1 cellular context compared by ENCODE assay signal in the genomic region with DNA sequence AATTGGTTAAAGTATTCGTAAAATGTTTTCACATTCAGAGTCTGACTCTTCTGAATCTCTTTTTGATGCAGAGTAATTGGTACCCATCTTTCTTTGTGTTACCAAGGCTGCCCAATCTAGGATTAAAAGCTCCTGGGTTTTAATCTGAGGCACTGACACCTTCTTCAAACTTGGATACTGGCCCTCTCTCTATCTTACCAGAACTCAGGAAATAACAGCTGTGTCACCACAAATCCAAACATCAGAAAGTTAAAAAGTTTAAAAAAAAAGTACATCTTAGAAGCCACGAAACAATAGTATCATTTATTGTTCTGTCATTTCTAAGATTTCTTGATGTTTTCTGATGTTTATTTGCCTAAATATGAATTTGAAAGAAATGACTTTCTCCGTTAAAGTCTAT.
TF ChIP-seq lines count a peak whose summit lies in the region.

No MANE protein-coding gene starts in this region.

TF ChIP-seq in GM23338, 12 proteins besides CTCF, POLR2A, EP300 and RAD21:
- TF ChIP-seq, protein P1, sequence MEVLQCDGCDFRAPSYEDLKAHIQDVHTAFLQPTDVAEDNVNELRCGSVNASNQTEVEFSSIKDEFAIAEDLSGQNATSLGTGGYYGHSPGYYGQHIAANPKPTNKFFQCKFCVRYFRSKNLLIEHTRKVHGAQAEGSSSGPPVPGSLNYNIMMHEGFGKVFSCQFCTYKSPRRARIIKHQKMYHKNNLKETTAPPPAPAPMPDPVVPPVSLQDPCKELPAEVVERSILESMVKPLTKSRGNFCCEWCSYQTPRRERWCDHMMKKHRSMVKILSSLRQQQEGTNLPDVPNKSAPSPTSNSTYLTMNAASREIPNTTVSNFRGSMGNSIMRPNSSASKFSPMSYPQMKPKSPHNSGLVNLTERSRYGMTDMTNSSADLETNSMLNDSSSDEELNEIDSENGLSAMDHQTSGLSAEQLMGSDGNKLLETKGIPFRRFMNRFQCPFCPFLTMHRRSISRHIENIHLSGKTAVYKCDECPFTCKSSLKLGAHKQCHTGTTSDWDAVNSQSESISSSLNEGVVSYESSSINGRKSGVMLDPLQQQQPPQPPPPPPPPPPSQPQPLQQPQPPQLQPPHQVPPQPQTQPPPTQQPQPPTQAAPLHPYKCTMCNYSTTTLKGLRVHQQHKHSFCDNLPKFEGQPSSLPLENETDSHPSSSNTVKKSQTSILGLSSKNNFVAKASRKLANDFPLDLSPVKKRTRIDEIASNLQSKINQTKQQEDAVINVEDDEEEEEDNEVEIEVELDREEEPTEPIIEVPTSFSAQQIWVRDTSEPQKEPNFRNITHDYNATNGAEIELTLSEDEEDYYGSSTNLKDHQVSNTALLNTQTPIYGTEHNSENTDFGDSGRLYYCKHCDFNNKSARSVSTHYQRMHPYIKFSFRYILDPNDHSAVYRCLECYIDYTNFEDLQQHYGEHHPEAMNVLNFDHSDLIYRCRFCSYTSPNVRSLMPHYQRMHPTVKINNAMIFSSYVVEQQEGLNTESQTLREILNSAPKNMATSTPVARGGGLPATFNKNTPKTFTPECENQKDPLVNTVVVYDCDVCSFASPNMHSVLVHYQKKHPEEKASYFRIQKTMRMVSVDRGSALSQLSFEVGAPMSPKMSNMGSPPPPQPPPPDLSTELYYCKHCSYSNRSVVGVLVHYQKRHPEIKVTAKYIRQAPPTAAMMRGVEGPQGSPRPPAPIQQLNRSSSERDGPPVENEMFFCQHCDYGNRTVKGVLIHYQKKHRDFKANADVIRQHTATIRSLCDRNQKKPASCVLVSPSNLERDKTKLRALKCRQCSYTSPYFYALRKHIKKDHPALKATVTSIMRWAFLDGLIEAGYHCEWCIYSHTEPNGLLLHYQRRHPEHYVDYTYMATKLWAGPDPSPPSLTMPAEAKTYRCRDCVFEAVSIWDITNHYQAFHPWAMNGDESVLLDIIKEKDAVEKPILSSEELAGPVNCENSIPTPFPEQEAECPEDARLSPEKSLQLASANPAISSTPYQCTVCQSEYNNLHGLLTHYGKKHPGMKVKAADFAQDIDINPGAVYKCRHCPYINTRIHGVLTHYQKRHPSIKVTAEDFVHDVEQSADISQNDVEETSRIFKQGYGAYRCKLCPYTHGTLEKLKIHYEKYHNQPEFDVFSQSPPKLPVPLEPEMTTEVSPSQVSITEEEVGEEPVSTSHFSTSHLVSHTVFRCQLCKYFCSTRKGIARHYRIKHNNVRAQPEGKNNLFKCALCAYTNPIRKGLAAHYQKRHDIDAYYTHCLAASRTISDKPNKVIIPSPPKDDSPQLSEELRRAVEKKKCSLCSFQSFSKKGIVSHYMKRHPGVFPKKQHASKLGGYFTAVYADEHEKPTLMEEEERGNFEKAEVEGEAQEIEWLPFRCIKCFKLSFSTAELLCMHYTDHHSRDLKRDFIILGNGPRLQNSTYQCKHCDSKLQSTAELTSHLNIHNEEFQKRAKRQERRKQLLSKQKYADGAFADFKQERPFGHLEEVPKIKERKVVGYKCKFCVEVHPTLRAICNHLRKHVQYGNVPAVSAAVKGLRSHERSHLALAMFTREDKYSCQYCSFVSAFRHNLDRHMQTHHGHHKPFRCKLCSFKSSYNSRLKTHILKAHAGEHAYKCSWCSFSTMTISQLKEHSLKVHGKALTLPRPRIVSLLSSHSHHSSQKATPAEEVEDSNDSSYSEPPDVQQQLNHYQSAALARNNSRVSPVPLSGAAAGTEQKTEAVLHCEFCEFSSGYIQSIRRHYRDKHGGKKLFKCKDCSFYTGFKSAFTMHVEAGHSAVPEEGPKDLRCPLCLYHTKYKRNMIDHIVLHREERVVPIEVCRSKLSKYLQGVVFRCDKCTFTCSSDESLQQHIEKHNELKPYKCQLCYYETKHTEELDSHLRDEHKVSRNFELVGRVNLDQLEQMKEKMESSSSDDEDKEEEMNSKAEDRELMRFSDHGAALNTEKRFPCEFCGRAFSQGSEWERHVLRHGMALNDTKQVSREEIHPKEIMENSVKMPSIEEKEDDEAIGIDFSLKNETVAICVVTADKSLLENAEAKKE (CRISPR knock-in tag; IDR thresholded peaks at IDR 0.05): no peak
- no peak for TF ChIP-seq CREB1 (CRISPR knock-in tag; IDR thresholded peaks at IDR 0.05; ENCODE audit: low read depth)
- TF ChIP-seq EZH2 (IDR thresholded peaks at IDR 0.05; ENCODE audit: low read depth, unreplicated experiment): no peak
- TF ChIP-seq POLR2AphosphoS5 (IDR thresholded peaks at IDR 0.05; ENCODE audit: low read depth): no peak
TF ChIP-seq in GM23338: peak in this region for 0.
